In genomic region chr13:27171830-27172494, GRCh38 we compare ENCODE assay signal across 8 cellular contexts. TPM values are rescaled to one million over a fixed set of nuclear protein-coding genes. Genes with fewer than 3 reads are reported as not detected.
DNase-seq lines count a peak whose midpoint lies in the region; ATAC-seq and TF ChIP-seq lines count a peak whose summit lies in the region.

No MANE protein-coding gene starts in this region.

- H3K27ac ChIP-seq in AG04450 (ENCODE audit: low read depth, low read length) (peak overlapping the region; percentile 76), caudate nucleus (ENCODE audit: low read depth, low read length) (peak overlapping the region; percentile 77)

- TF ChIP-seq CTCF in AG04450 (IDR thresholded peaks at IDR 0.05; ENCODE audit: low read depth, low read length): peak; percentile 10; the same call in 1 of the 2 replicates

- POLR2A ChIA-PET in AG04450 (lab: Yijun Ruan, JAX): no interaction called here

- H3K9me3 ChIP-seq in AG04450 (ENCODE audit: control insufficient read depth, insufficient read depth, low read length): no peaks in the 10 kb centered on the region

- ATAC-seq in GM18861 (IDR thresholded peaks at IDR 0.05; ENCODE audit: unreplicated experiment) (peak; percentile 64), HG03066 (IDR thresholded peaks at IDR 0.05; ENCODE audit: low read depth, unreplicated experiment) (peak; percentile 62)

- DNase-seq in AG04450 (ENCODE audit: low read depth, low spot score) (peak; percentile 67), NCI-H2227 treated with DMSO at 0.1 percent for 48 hours (lab: John Stamatoyannopoulos, UW) (peak; percentile 63), caudate nucleus (lab: John Stamatoyannopoulos, UW) (peak in 59 of 61 donors; percentile 40 to 91 (median 82)), islet precursor cell (peak; percentile 96)
- peak; percentile 75 to 93 (median 84) for DNase-seq in activated CD4-positive, CD25-positive, alpha-beta regulatory T cell (lab: John Stamatoyannopoulos, UW)
- peak; percentile 85 for DNase-seq in stimulated activated CD4-positive, alpha-beta T cell treated with anti-CD3 and anti-CD28 coated beads, Interleukin-12 subunit alpha, Interleukin-12 subunit beta, amount 100 ng/mL, for 4 hours

- CTCF ChIA-PET in AG04450 (lab: Charles Lee): interaction anchor here (0.6 to 1.3 kb wide), 2 partner anchors 187 to 576 kb away, joined by 3 to 4 read pairs; no protein-coding TSS in a partner anchor

- peak overlapping the region; percentile 68 for H3K4me3 ChIP-seq in AG04450 (ENCODE audit: low read depth, low read length)

- no peaks in the 10 kb centered on the region for H3K27me3 ChIP-seq in AG04450 (ENCODE audit: control insufficient read depth, insufficient read depth, low read length)

RNA-seq across cellular contexts. Expression of gene USP12, which starts 0.4 kb away (rescaled TPM):
- 14.4 and 18.0 TPM in 2 replicates for polyA plus RNA-seq in AG04450 (2011; rRNA removed)
- polyA minus RNA-seq in AG04450 (2011; rRNA and poly(A)+ RNA removed): 7.3 and 13.8 TPM in 2 replicates

Comparison
In these comparisons a context has a peak if more than half of its experiments do, and no peak if none do; other contexts are left out.
1. Peak in every context shown above with its lines: DNase-seq, ATAC-seq, H3K4me3 ChIP-seq and H3K27ac ChIP-seq.